12 cellular contexts compared by ENCODE assay signal in the genomic region with DNA sequence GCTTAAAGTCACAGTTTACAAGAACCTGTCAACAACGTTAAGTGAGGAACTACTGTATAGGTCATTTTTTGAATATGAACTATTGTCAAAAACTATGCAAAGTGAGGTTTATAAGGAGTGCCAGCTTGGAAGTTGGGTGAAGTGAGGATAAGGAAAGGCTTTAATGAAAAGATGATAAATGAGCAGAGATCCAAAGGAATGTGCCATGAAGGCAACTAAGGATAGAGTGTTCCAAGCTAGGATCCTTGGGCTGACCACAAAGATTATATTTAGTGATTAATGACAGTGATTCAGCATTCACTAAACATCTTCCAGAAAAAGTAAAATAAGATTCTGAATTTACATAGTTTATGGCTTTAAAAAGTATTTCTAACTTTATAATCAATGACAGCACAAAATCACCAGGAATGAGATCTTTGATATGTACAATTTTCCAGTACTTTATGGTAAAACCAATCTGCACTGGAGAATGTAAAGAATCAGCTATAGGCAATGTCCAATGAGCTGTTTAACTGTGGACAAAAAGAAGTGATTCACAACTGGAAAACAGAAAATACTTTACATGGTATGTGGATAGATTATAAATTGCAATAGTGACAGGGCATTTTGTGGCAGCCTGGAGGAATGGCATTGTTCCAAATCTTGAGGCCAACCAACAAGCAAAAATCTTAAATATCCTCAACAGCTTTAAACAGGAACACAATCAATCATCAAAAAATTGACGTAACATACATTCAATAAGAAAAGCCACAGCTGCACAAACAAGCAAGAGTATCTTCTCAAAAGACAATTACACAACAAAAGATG.
DNase-seq lines count a peak whose midpoint lies in the region; FAIRE-seq and TF ChIP-seq lines count a peak whose summit lies in the region.
"Had no signal": no experiment of that assay in that cellular context is flagged by ENCODE, and none has a peak within 500 bp of the region (broad histone marks: within the 10 kb centered on the region; RNA-seq: fewer than 3 reads in every experiment).

No MANE protein-coding gene starts in this region.

- H3K36me3 ChIP-seq in testis (ENCODE audit: low read depth, missing control alignments), result no peaks in the 10 kb centered on the region
- H3K36me3 ChIP-seq in HAP-1 (replicated peaks), result no peaks in the 10 kb centered on the region
- no peaks in the 10 kb centered on the region for H3K36me3 ChIP-seq in small intestine (ENCODE audit: control insufficient read depth in 2 of 2, insufficient read depth in 2 of 2, low read length in 2 of 2)
- H3K36me3 ChIP-seq: prostate gland had no signal

- 44 to 69% methylated on average over 2 of the region's 2 CpGs for WGBS in testis, 2 donors
- WGBS in small intestine, 3 donors, result 41 to 52% (median 48%) methylated on average over 2 of the region's 2 CpGs

- H3K4me3 ChIP-seq in astrocyte of the cerebellum (ENCODE audit: low read depth, low read length), result no peak overlapping the region
- no peak overlapping the region for H3K4me3 ChIP-seq in testis
- H3K4me3 ChIP-seq in HAP-1, result no peak overlapping the region
- no peak overlapping the region for H3K4me3 ChIP-seq in small intestine (ENCODE audit: low read depth in 1 of 2, low read length in 2 of 2)
- H3K4me3 ChIP-seq: prostate gland had no signal

- intact Hi-C loops in testis (cut with DNase I; ENCODE audit: low total_unique reads), result no loop called here

- H3K27me3 ChIP-seq in testis, result no peaks in the 10 kb centered on the region
- no peaks in the 10 kb centered on the region for H3K27me3 ChIP-seq in HAP-1 (ENCODE audit: low read depth)
- H3K27me3 ChIP-seq in small intestine (ENCODE audit: control insufficient read depth in 2 of 2, insufficient read depth in 2 of 2, low read length in 2 of 2), result no peaks in the 10 kb centered on the region

- H3K9me3 ChIP-seq in testis (no peaks in the 10 kb centered on the region), HAP-1 (peaks cover 5% of the 10 kb centered on the region; the same call in 1 of the 2 replicates), small intestine (ENCODE audit: control insufficient read depth, low read depth) (no peaks in the 10 kb centered on the region)
- H3K9me3 ChIP-seq: prostate gland had no signal

- in situ Hi-C loops in astrocyte of the cerebellum (cut with HindIII; ENCODE audit: low sequenced_read_pairs), result no loop called here
- in situ Hi-C loops in HAP-1 (cut with MboI; ENCODE audit: low sequenced_read_pairs), result no loop called here

- no peak for FAIRE-seq in small intestine (lab: Jason Lieb, UNC)

- no peaks in the 10 kb centered on the region for H3K4me1 ChIP-seq in testis
- no peaks in the 10 kb centered on the region for H3K4me1 ChIP-seq in HAP-1
- H3K4me1 ChIP-seq in small intestine (ENCODE audit: control insufficient read depth in 2 of 2, insufficient read depth in 1 of 2, low read depth in 1 of 2, low read length in 1 of 2), result no peaks in the 10 kb centered on the region
- H3K4me1 ChIP-seq: prostate gland had no signal

- DNase-seq in AG09319 (ENCODE audit: extremely low read depth, low read depth) (peak; percentile 65), M059J (ENCODE audit: low read depth) (peak; percentile 93), astrocyte of the cerebellum (ENCODE audit: low read depth) (peak; percentile 80), kidney glomerular epithelial cell (lab: John Stamatoyannopoulos, UW) (peak; percentile 39), testis (no peak), HAP-1 (ENCODE audit: low spot score in 2 of 2) (no peak), NCI-H1092 (lab: John Stamatoyannopoulos, UW) (no peak), small intestine (no peak)
- DNase-seq: activated CD4-positive, alpha-beta T cell treated with anti-CD3 and anti-CD28 coated beads for 1 hour; C1 segment of cervical spinal cord; cerebellar nuclear complex had no signal

- H3K27ac ChIP-seq in testis (no peak overlapping the region), small intestine (ENCODE audit: low read depth in 1 of 2, low read length in 1 of 2) (no peak overlapping the region)
- H3K27ac ChIP-seq: prostate gland had no signal

- no peak for TF ChIP-seq POLR2A in testis (IDR thresholded peaks at IDR 0.05)

- TF ChIP-seq CTCF in AG09319 (IDR thresholded peaks at IDR 0.05; ENCODE audit: low read depth, low read length), result no peak
- no peak for TF ChIP-seq CTCF in astrocyte of the cerebellum (IDR thresholded peaks at IDR 0.05; ENCODE audit: low read depth, low read length, missing control alignments)
- TF ChIP-seq CTCF in testis (IDR thresholded peaks at IDR 0.05), result no peak

Comparison
In these comparisons a context has a peak if more than half of its experiments do, and no peak if none do; other contexts are left out.
1. DNase-seq: peak in AG09319 (single experiment), M059J (single experiment), astrocyte of the cerebellum (single experiment) and kidney glomerular epithelial cell (single experiment); none in testis (single experiment), HAP-1 (0 of 2), NCI-H1092 (single experiment) and small intestine (single experiment).